In genomic region chr15:73997986-73998385, GRCh38 we compare ENCODE assay signal across 18 cellular contexts. TPM values are rescaled to one million over a fixed set of nuclear protein-coding genes. Genes with fewer than 3 reads are reported as not detected.
DNase-seq lines count a peak whose midpoint lies in the region; ATAC-seq and TF ChIP-seq lines count a peak whose summit lies in the region.
"Had no signal": no experiment of that assay in that cellular context is flagged by ENCODE, and none has a peak within 500 bp of the region (broad histone marks: within the 10 kb centered on the region; RNA-seq: fewer than 3 reads in every experiment).

No MANE protein-coding gene starts in this region.

- 91% methylated on average over 27 of the region's 27 CpGs for WGBS in prostate gland

- no peak for DNase-seq in activated CD4-positive, alpha-beta T cell treated with anti-CD3 and anti-CD28 coated beads, Interleukin-2, amount 10 ng/mL, durations not matched to agents 7 days and 5 days
- no peak for DNase-seq in activated CD4-positive, alpha-beta T cell treated with anti-CD3 and anti-CD28 coated beads for 1 hour
- DNase-seq in activated B cell treated with CpG ODN at 0.5 μM for 24 hours (no peak), fibroblast of the aortic adventitia (ENCODE audit: low read depth) (no peak), prostate gland (ENCODE audit: low spot score) (no peak)
- no peak for DNase-seq in stimulated activated naive CD4-positive, alpha-beta T cell (lab: John Stamatoyannopoulos, UW)
- DNase-seq: activated CD8-positive, alpha-beta memory T cell treated with anti-CD3 and anti-CD28 coated beads, Interleukin-2, amount 50 U/mL, for 4 hours; cerebellar nuclear complex; hypothalamus; left lung; MV-4-11; SJCRH30; stimulated activated naive CD4-positive, alpha-beta T cell treated with Interleukin-2 at 50 U/mL for 16 hours had no signal

- peak overlapping the region; percentile 92 for H3K4me3 Mint-ChIP-seq in activated CD4-positive, alpha-beta T cell treated with anti-CD3 and anti-CD28 coated beads, Interleukin-2, amount 10 ng/mL, durations not matched to agents 7 days and 5 days
- H3K4me3 Mint-ChIP-seq in activated B cell treated with CpG ODN at 0.5 μM for 24 hours, result no peak overlapping the region
- H3K4me3 Mint-ChIP-seq in stimulated activated memory B cell treated with anti-CD40 and anti-IgM and Interleukin-4, amounts not matched to agents 10 μg/mL and 1 μg/mL and 100 μg/mL, for 72 hours, result no peak overlapping the region

- no peaks in the 10 kb centered on the region for H3K9me3 ChIP-seq in prostate gland
- H3K9me3 ChIP-seq: A549, left lung, SJCRH30 had no signal

- peaks cover 62% of the 10 kb centered on the region for H3K4me1 Mint-ChIP-seq in activated CD4-positive, alpha-beta T cell treated with anti-CD3 and anti-CD28 coated beads, Interleukin-2, amount 10 ng/mL, durations not matched to agents 7 days and 5 days
- H3K4me1 Mint-ChIP-seq in activated B cell treated with CpG ODN at 0.5 μM for 24 hours, result peaks cover 64% of the 10 kb centered on the region
- H3K4me1 Mint-ChIP-seq in stimulated activated memory B cell treated with anti-CD40 and anti-IgM and Interleukin-4, amounts not matched to agents 10 μg/mL and 1 μg/mL and 100 μg/mL, for 72 hours, result peaks cover 65% of the 10 kb centered on the region

- POLR2A ChIA-PET in activated CD4-positive, alpha-beta T cell treated with anti-CD3 and anti-CD28 coated beads, Interleukin-2, amount 10 ng/mL, durations not matched to agents 7 days and 5 days (lab: Charles Lee), result no interaction called here
- POLR2A ChIA-PET in activated B cell treated with CpG ODN at 0.5 μM for 24 hours (lab: Charles Lee), result interaction anchor here (1.2 kb wide), 1 partner anchor 10 kb away, joined by 3 read pairs; no protein-coding TSS in a partner anchor

- no peak for TF ChIP-seq POLR2A in prostate gland (IDR thresholded peaks at IDR 0.05)

- peak overlapping the region; percentile 72 for H3K4me3 ChIP-seq in fibroblast of the aortic adventitia (ENCODE audit: low read depth, low read length)
- H3K4me3 ChIP-seq in prostate gland, result no peak overlapping the region
- H3K4me3 ChIP-seq: A549, SJCRH30 had no signal

- no peak overlapping the region for H3K27ac ChIP-seq in prostate gland
- H3K27ac ChIP-seq: A549, SJCRH30 had no signal

- no peaks in the 10 kb centered on the region for H3K4me1 ChIP-seq in prostate gland (replicated peaks)
- H3K4me1 ChIP-seq: A549, SJCRH30 had no signal

- H3K36me3 Mint-ChIP-seq in activated CD4-positive, alpha-beta T cell treated with anti-CD3 and anti-CD28 coated beads, Interleukin-2, amount 10 ng/mL, durations not matched to agents 7 days and 5 days (ENCODE audit: low read depth), result peaks cover 51% of the 10 kb centered on the region
- peaks cover 41% of the 10 kb centered on the region for H3K36me3 Mint-ChIP-seq in activated B cell treated with CpG ODN at 0.5 μM for 24 hours (ENCODE audit: low read depth)
- peaks cover 33% of the 10 kb centered on the region for H3K36me3 Mint-ChIP-seq in stimulated activated memory B cell treated with anti-CD40 and anti-IgM and Interleukin-4, amounts not matched to agents 10 μg/mL and 1 μg/mL and 100 μg/mL, for 72 hours

- ATAC-seq in activated B cell treated with CpG ODN at 0.5 μM for 24 hours (ENCODE audit: low read depth) (no peak), HG02798 (IDR thresholded peaks at IDR 0.05; ENCODE audit: poor library complexity, unreplicated experiment) (no peak)
- no peak for ATAC-seq in stimulated activated memory B cell treated with anti-CD40 and anti-IgM and Interleukin-4, amounts not matched to agents 10 μg/mL and 1 μg/mL and 100 μg/mL, for 72 hours
- ATAC-seq: A549, left lung had no signal

- CTCF ChIA-PET in activated CD4-positive, alpha-beta T cell treated with anti-CD3 and anti-CD28 coated beads, Interleukin-2, amount 10 ng/mL, durations not matched to agents 7 days and 5 days (lab: Charles Lee), result interaction anchor here (0.7 to 1.3 kb wide), 2 partner anchors 25 to 40 kb away, joined by 3 read pairs; no protein-coding TSS in a partner anchor
- CTCF ChIA-PET in activated B cell treated with CpG ODN at 0.5 μM for 24 hours (lab: Charles Lee), result no interaction called here

- intact Hi-C loops in activated B cell treated with CpG ODN at 0.5 μM for 24 hours (cut with micrococcal nuclease) (loop anchor here (1.0 kb wide), 1 partner anchor 9 kb away; no protein-coding TSS in a partner anchor), prostate gland (cut with DNase I) (loop anchor here (10.0 kb wide), 1 partner anchor 617 kb away; the partner anchor contains the start of gene CLK3)

- no peaks in the 10 kb centered on the region for H3K27me3 Mint-ChIP-seq in activated CD4-positive, alpha-beta T cell treated with anti-CD3 and anti-CD28 coated beads, Interleukin-2, amount 10 ng/mL, durations not matched to agents 7 days and 5 days
- no peaks in the 10 kb centered on the region for H3K27me3 Mint-ChIP-seq in activated B cell treated with CpG ODN at 0.5 μM for 24 hours
- no peaks in the 10 kb centered on the region for H3K27me3 Mint-ChIP-seq in stimulated activated memory B cell treated with anti-CD40 and anti-IgM and Interleukin-4, amounts not matched to agents 10 μg/mL and 1 μg/mL and 100 μg/mL, for 72 hours
- H3K27me3 Mint-ChIP-seq: activated naive CD4-positive, alpha-beta T cell treated with anti-CD3 and anti-CD28 coated beads, Interleukin-2, amount 50 U/mL, for 24 hours had no signal

- no peaks in the 10 kb centered on the region for H3K36me3 ChIP-seq in prostate gland

- no peaks in the 10 kb centered on the region for H3K9me3 Mint-ChIP-seq in activated CD4-positive, alpha-beta T cell treated with anti-CD3 and anti-CD28 coated beads, Interleukin-2, amount 10 ng/mL, durations not matched to agents 7 days and 5 days
- H3K9me3 Mint-ChIP-seq in activated B cell treated with CpG ODN at 0.5 μM for 24 hours, result no peaks in the 10 kb centered on the region
- H3K9me3 Mint-ChIP-seq in stimulated activated memory B cell treated with anti-CD40 and anti-IgM and Interleukin-4, amounts not matched to agents 10 μg/mL and 1 μg/mL and 100 μg/mL, for 72 hours, result no peaks in the 10 kb centered on the region
- H3K9me3 Mint-ChIP-seq: activated naive CD4-positive, alpha-beta T cell treated with anti-CD3 and anti-CD28 coated beads, Interleukin-2, amount 50 U/mL, for 24 hours; nephron had no signal

- no peaks in the 10 kb centered on the region for H3K27me3 ChIP-seq in prostate gland (replicated peaks; ENCODE audit: insufficient read depth)
- H3K27me3 ChIP-seq: left lung, SJCRH30 had no signal

- H3K27ac Mint-ChIP-seq in activated CD4-positive, alpha-beta T cell treated with anti-CD3 and anti-CD28 coated beads, Interleukin-2, amount 10 ng/mL, durations not matched to agents 7 days and 5 days, result peak overlapping the region; percentile 54
- peak overlapping the region; percentile 18 for H3K27ac Mint-ChIP-seq in activated B cell treated with CpG ODN at 0.5 μM for 24 hours
- peak overlapping the region; percentile 82 for H3K27ac Mint-ChIP-seq in stimulated activated memory B cell treated with anti-CD40 and anti-IgM and Interleukin-4, amounts not matched to agents 10 μg/mL and 1 μg/mL and 100 μg/mL, for 72 hours
- H3K27ac Mint-ChIP-seq: nephron had no signal

- TF ChIP-seq CTCF in activated B cell treated with CpG ODN at 0.5 μM for 24 hours (IDR thresholded peaks at IDR 0.05), result no peak
- no peak for TF ChIP-seq CTCF in fibroblast of the aortic adventitia (IDR thresholded peaks at IDR 0.05; ENCODE audit: insufficient read depth, low read length)
- no peak for TF ChIP-seq CTCF in prostate gland (IDR thresholded peaks at IDR 0.05)

RNA-seq across cellular contexts. Expression of gene PML, which starts 3.5 kb away (rescaled TPM):
- 100 to 1,000 TPM; 118 to 122 TPM for total RNA-seq in activated CD4-positive, alpha-beta T cell treated with anti-CD3 and anti-CD28 coated beads, Interleukin-2, amount 10 ng/mL, durations not matched to agents 7 days and 5 days
- 58.1 and 62.4 TPM in 2 replicates for total RNA-seq in activated B cell treated with CpG ODN at 0.5 μM for 24 hours
- 29.3 and 31.9 TPM in 2 replicates for total RNA-seq in fibroblast of the aortic adventitia (ENCODE audit: low replicate concordance)
- 100 to 1,000 TPM in 1 of 2 donors, 10 to 100 TPM in 1; 67.5 to 122 TPM for total RNA-seq in prostate gland

RNA-seq across cellular contexts. Expression of gene STOML1, which starts 5.9 kb away (rescaled TPM):
- total RNA-seq in activated CD4-positive, alpha-beta T cell treated with anti-CD3 and anti-CD28 coated beads, Interleukin-2, amount 10 ng/mL, durations not matched to agents 7 days and 5 days, result 10 to 100 TPM; 12.0 to 12.8 TPM
- total RNA-seq in activated B cell treated with CpG ODN at 0.5 μM for 24 hours (8.9 and 10.6 TPM in 2 replicates), fibroblast of the aortic adventitia (ENCODE audit: low replicate concordance) (6.8 and 19.0 TPM in 2 replicates), prostate gland (10 to 100 TPM; 15.6 to 26.8 TPM)

Comparison
In these comparisons a context has a peak if more than half of its experiments do, and no peak if none do; other contexts are left out.
1. H3K27ac Mint-ChIP-seq: peak in every context shown above with its lines; median percentile 82 in stimulated activated memory B cell treated with anti-CD40 and anti-IgM and Interleukin-4, amounts not matched to agents 10 μg/mL and 1 μg/mL and 100 μg/mL, for 72 hours; 54 in activated CD4-positive, alpha-beta T cell treated with anti-CD3 and anti-CD28 coated beads, Interleukin-2, amount 10 ng/mL, durations not matched to agents 7 days and 5 days; 18 in activated B cell treated with CpG ODN at 0.5 μM for 24 hours.